ENCODE assay signal across 20 cellular contexts in genomic region chr20:43739148-43739749, GRCh38. TPM values are rescaled to one million over a fixed set of nuclear protein-coding genes. Genes with fewer than 3 reads are reported as not detected.
DNase-seq lines count a peak whose midpoint lies in the region; ATAC-seq and TF ChIP-seq lines count a peak whose summit lies in the region.
"Had no signal": no experiment of that assay in that cellular context is flagged by ENCODE, and none has a peak within 500 bp of the region (broad histone marks: within the 10 kb centered on the region; RNA-seq: fewer than 3 reads in every experiment).

No MANE protein-coding gene starts in this region.

- H3K9me2 ChIP-seq in GM23338 (ENCODE audit: insufficient read depth) = peaks cover 7% of the 10 kb centered on the region; the same call in 1 of the 2 replicates
- H3K9me2 ChIP-seq in OCI-LY1 (ENCODE audit: low read depth, low read length) = no peaks in the 10 kb centered on the region

- H3K36me3 ChIP-seq in GM23338 (ENCODE audit: insufficient read depth) = no peaks in the 10 kb centered on the region
- no peaks in the 10 kb centered on the region for H3K36me3 ChIP-seq in OCI-LY1 (ENCODE audit: insufficient read depth, low read length)
- no peaks in the 10 kb centered on the region for H3K36me3 ChIP-seq in endodermal cell (ENCODE audit: control insufficient read depth, insufficient read depth, low read length)
- H3K36me3 ChIP-seq: HAP-1, SJCRH30 had no signal

- no peak overlapping the region for H3K27ac Mint-ChIP-seq in GM23338
- peak overlapping the region; percentile 20 for H3K27ac Mint-ChIP-seq in endodermal cell
- no peak overlapping the region for H3K27ac Mint-ChIP-seq in activated CD4-positive, alpha-beta T cell treated with anti-CD3 and anti-CD28 coated beads, Interleukin-2, amount 10 ng/mL, durations not matched to agents 7 days and 5 days
- H3K27ac Mint-ChIP-seq: CD4-positive, alpha-beta T cell had no signal

- H3K9ac ChIP-seq in OCI-LY1 (ENCODE audit: low read length) (no peak overlapping the region), endodermal cell (ENCODE audit: extremely low read depth, low read length, poor library complexity, severe bottlenecking) (no peak overlapping the region)
- H3K9ac ChIP-seq: KMS-11 had no signal

- H3K4me1 ChIP-seq in GM23338 (ENCODE audit: insufficient read depth) (no peaks in the 10 kb centered on the region), OCI-LY1 (ENCODE audit: insufficient read depth, low read length, severe bottlenecking) (peaks cover 38% of the 10 kb centered on the region), endodermal cell (ENCODE audit: control insufficient read depth, insufficient read depth, low read length) (no peaks in the 10 kb centered on the region)
- H3K4me1 ChIP-seq: HAP-1 had no signal

- ATAC-seq in GM23338 = no peak

- POLR2A ChIA-PET in activated CD4-positive, alpha-beta T cell treated with anti-CD3 and anti-CD28 coated beads, Interleukin-2, amount 10 ng/mL, durations not matched to agents 7 days and 5 days (lab: Charles Lee) = no interaction called here

- H4K20me1 ChIP-seq in GM23338 (replicated peaks; ENCODE audit: insufficient read depth) (no peaks in the 10 kb centered on the region), OCI-LY1 (ENCODE audit: insufficient read depth, low read length) (no peaks in the 10 kb centered on the region)

- DNase-seq in GM23338 (ENCODE audit: low spot score) (no peak), endodermal cell (no peak), renal cortical epithelial cell (ENCODE audit: low read depth) (peak; percentile 31), NCI-H187 (lab: John Stamatoyannopoulos, UW) (no peak), GM19240 (ENCODE audit: insufficient read length, low spot score) (no peak)
- no peak for DNase-seq in activated CD4-positive, alpha-beta T cell treated with anti-CD3 and anti-CD28 coated beads, Interleukin-2, amount 10 ng/mL, durations not matched to agents 7 days and 5 days
- DNase-seq: CD4-positive, alpha-beta T cell; COR-L47; DMS79; IMR-90; NCI-H1105 treated with DMSO at 0.1 percent for 48 hours; NCI-H446; NCI-H526; NK-92 treated with Interleukin-12 subunit alpha and Interleukin-12 subunit beta, amount 100 ng/mL, for 24 hours; SJCRH30 had no signal

- H3K4me1 Mint-ChIP-seq in GM23338 (0 out of 3 replicates have a peak, but pooled peaks cover under 1% of the 10 kb centered on the region), endodermal cell (peaks cover 30% of the 10 kb centered on the region)
- H3K4me1 Mint-ChIP-seq in activated CD4-positive, alpha-beta T cell treated with anti-CD3 and anti-CD28 coated beads, Interleukin-2, amount 10 ng/mL, durations not matched to agents 7 days and 5 days = peaks cover 10% of the 10 kb centered on the region

- H3K4me2 ChIP-seq in GM23338 (no peak overlapping the region), OCI-LY1 (ENCODE audit: low read length) (no peak overlapping the region)
- H3K4me2 ChIP-seq: KMS-11 had no signal

- TF ChIP-seq CTCF in GM23338 (conservative IDR thresholded peaks at IDR 0.05; ENCODE audit: low read depth in 2 of 2) (no peak), OCI-LY1 (IDR thresholded peaks at IDR 0.05; ENCODE audit: low read length) (no peak), endodermal cell (conservative IDR thresholded peaks at IDR 0.05) (no peak)

- 0 out of 2 replicates have a peak overlapping the region, but pooled peaks have one; percentile 23 for H2AFZ ChIP-seq in GM23338
- H2AFZ ChIP-seq in OCI-LY1 (ENCODE audit: low read length) = no peak overlapping the region

- peaks cover 8% of the 10 kb centered on the region for H3K27me3 Mint-ChIP-seq in GM23338 (ENCODE audit: insufficient read depth, low read depth, poor library complexity)
- no peaks in the 10 kb centered on the region for H3K27me3 Mint-ChIP-seq in endodermal cell (ENCODE audit: insufficient read depth)
- H3K27me3 Mint-ChIP-seq in activated CD4-positive, alpha-beta T cell treated with anti-CD3 and anti-CD28 coated beads, Interleukin-2, amount 10 ng/mL, durations not matched to agents 7 days and 5 days = no peaks in the 10 kb centered on the region
- H3K27me3 Mint-ChIP-seq: CD4-positive, alpha-beta T cell had no signal

- no peaks in the 10 kb centered on the region for H3F3A ChIP-seq in GM23338 (replicated peaks; ENCODE audit: low read depth)
- no peaks in the 10 kb centered on the region for H3F3A ChIP-seq in OCI-LY1 (ENCODE audit: insufficient read depth, low read length)

- H3K4me3 Mint-ChIP-seq in GM23338 = no peak overlapping the region
- no peak overlapping the region for H3K4me3 Mint-ChIP-seq in endodermal cell
- H3K4me3 Mint-ChIP-seq in activated CD4-positive, alpha-beta T cell treated with anti-CD3 and anti-CD28 coated beads, Interleukin-2, amount 10 ng/mL, durations not matched to agents 7 days and 5 days = no peak overlapping the region
- H3K4me3 Mint-ChIP-seq: CD4-positive, alpha-beta T cell had no signal

- H3K79me2 ChIP-seq in GM23338 (replicated peaks; ENCODE audit: insufficient read depth) (no peaks in the 10 kb centered on the region), OCI-LY1 (ENCODE audit: insufficient read depth, low read length) (no peaks in the 10 kb centered on the region)

- no peak overlapping the region for H3K27ac ChIP-seq in GM23338 (ENCODE audit: low read depth)
- peak overlapping the region; percentile 35 for H3K27ac ChIP-seq in OCI-LY1 (ENCODE audit: low read depth, low read length, poor library complexity, severe bottlenecking)
- H3K27ac ChIP-seq in endodermal cell (ENCODE audit: low read depth, low read length) = no peak overlapping the region
- H3K27ac ChIP-seq: KMS-11, SJCRH30 had no signal

- H3K4me3 ChIP-seq in GM23338 (no peak overlapping the region), OCI-LY1 (ENCODE audit: low read depth, low read length, poor library complexity, severe bottlenecking) (no peak overlapping the region), endodermal cell (ENCODE audit: low read length) (no peak overlapping the region)
- H3K4me3 ChIP-seq: HAP-1, SJCRH30 had no signal

- CTCF ChIA-PET in activated CD4-positive, alpha-beta T cell treated with anti-CD3 and anti-CD28 coated beads, Interleukin-2, amount 10 ng/mL, durations not matched to agents 7 days and 5 days (lab: Charles Lee) = interaction anchor here (0.6 to 3.4 kb wide), 4 partner anchors 11 to 721 kb away, joined by 3 to 23 read pairs (median 3); no protein-coding TSS in a partner anchor

- H3K9me3 ChIP-seq in OCI-LY1 (ENCODE audit: low read length) (no peaks in the 10 kb centered on the region), endodermal cell (ENCODE audit: control insufficient read depth, low read length) (no peaks in the 10 kb centered on the region)
- H3K9me3 ChIP-seq: HAP-1, SJCRH30 had no signal

- H3K36me3 Mint-ChIP-seq in GM23338 (ENCODE audit: low read depth) (no peaks in the 10 kb centered on the region), endodermal cell (ENCODE audit: low read depth) (no peaks in the 10 kb centered on the region)
- H3K36me3 Mint-ChIP-seq in activated CD4-positive, alpha-beta T cell treated with anti-CD3 and anti-CD28 coated beads, Interleukin-2, amount 10 ng/mL, durations not matched to agents 7 days and 5 days (ENCODE audit: low read depth) = no peaks in the 10 kb centered on the region

- 95 to 96% methylated on average over 7 to 9 of the region's 9 CpGs for WGBS in endodermal cell (ENCODE audit: insufficient coverage in 1 of 2, insufficient read length in 1 of 2), 2 experiments

- H3K9me3 Mint-ChIP-seq in GM23338 (no peaks in the 10 kb centered on the region; the same call in 2 of the 3 replicates), endodermal cell (no peaks in the 10 kb centered on the region)
- no peaks in the 10 kb centered on the region for H3K9me3 Mint-ChIP-seq in activated CD4-positive, alpha-beta T cell treated with anti-CD3 and anti-CD28 coated beads, Interleukin-2, amount 10 ng/mL, durations not matched to agents 7 days and 5 days
- H3K9me3 Mint-ChIP-seq: CD4-positive, alpha-beta T cell had no signal

- H3K27me3 ChIP-seq in GM23338 (ENCODE audit: insufficient read depth) = no peaks in the 10 kb centered on the region
- no peaks in the 10 kb centered on the region for H3K27me3 ChIP-seq in OCI-LY1 (ENCODE audit: insufficient read depth, low read length)
- no peaks in the 10 kb centered on the region for H3K27me3 ChIP-seq in endodermal cell (ENCODE audit: control insufficient read depth, insufficient read depth, low read length, poor library complexity, severe bottlenecking)

TF ChIP-seq in GM23338, 12 proteins besides CTCF, POLR2A, EP300 and RAD21 (continues in another document):
- TF ChIP-seq NANOG (IDR thresholded peaks at IDR 0.05; ENCODE audit: borderline replicate concordance) = no peak
- no peak for TF ChIP-seq EZH2 (IDR thresholded peaks at IDR 0.05; ENCODE audit: low read depth, unreplicated experiment)
- TF ChIP-seq REST (IDR thresholded peaks at IDR 0.05; ENCODE audit: unreplicated experiment) = no peak
- no peak for TF ChIP-seq POLR2AphosphoS5 (IDR thresholded peaks at IDR 0.05; ENCODE audit: low read depth)

RNA-seq across cellular contexts. Expression of gene GTSF1L, which starts 12.4 kb away (rescaled TPM):
- total RNA-seq in GM23338 (2014; rRNA removed; shearing (Covaris generic)) = not detected in 2 replicates
- polyA plus RNA-seq in GM23338 (2016; fragmentation: Nextera tagmentation; extraction: Ambion mirVana) = not detected in 2 replicates
- not detected for total RNA-seq in endodermal cell
- not detected for polyA plus RNA-seq in endodermal cell (2013, experiment 1 of 2)
- polyA plus RNA-seq in endodermal cell (2013, experiment 2 of 2) = not detected
- not detected in 2 replicates for total RNA-seq in renal cortical epithelial cell
- not detected for total RNA-seq in activated CD4-positive, alpha-beta T cell treated with anti-CD3 and anti-CD28 coated beads, Interleukin-2, amount 10 ng/mL, durations not matched to agents 7 days and 5 days
- total RNA-seq: CD4-positive, alpha-beta T cell; HT1080; IMR-90; SJCRH30 had no signal
- polyA plus RNA-seq: BJ, IMR-90 had no signal
